14 cellular contexts compared by ENCODE assay signal in genomic region chr3:158809642-158810041, GRCh38. TPM values are rescaled to one million over a fixed set of nuclear protein-coding genes. Genes with fewer than 3 reads are reported as not detected.
DNase-seq lines count a peak whose midpoint lies in the region; ATAC-seq, FAIRE-seq and TF ChIP-seq lines count a peak whose summit lies in the region.
"Had no signal": no experiment of that assay in that cellular context is flagged by ENCODE, and none has a peak within 500 bp of the region (broad histone marks: within the 10 kb centered on the region; RNA-seq: fewer than 3 reads in every experiment).

No MANE protein-coding gene starts in this region.

- H2AFZ ChIP-seq in K562 (ENCODE audit: low read depth, low read length), result no peak overlapping the region
- H2AFZ ChIP-seq: parathyroid adenoma had no signal

- no peak overlapping the region for H3K4me3 ChIP-seq in K562

- no peak for TF ChIP-seq EP300 in K562 (IDR thresholded peaks at IDR 0.05; ENCODE audit: low read length)

- H3K4me1 Mint-ChIP-seq in activated CD4-positive, alpha-beta T cell treated with anti-CD3 and anti-CD28 coated beads for 36 hours, result peaks cover 11% of the 10 kb centered on the region

- intact Hi-C loops in activated CD4-positive, alpha-beta T cell treated with anti-CD3 and anti-CD28 coated beads for 36 hours (cut with DNase I, micrococcal nuclease), result loop anchor here in 1 of 2 experiments (10.0 kb wide), 2 partner anchors 1755 to 1945 kb away; partner anchors contain the start of genes KPNA4 and PPM1L
- intact Hi-C loops in K562 (cut with micrococcal nuclease), result no loop called here

- no peak overlapping the region for H3K27ac ChIP-seq in K562 (ENCODE audit: extremely low read depth, low read depth, low read length)
- H3K27ac ChIP-seq: 22Rv1, parathyroid adenoma had no signal

- no peak overlapping the region for H3K27ac Mint-ChIP-seq in activated CD4-positive, alpha-beta T cell treated with anti-CD3 and anti-CD28 coated beads for 36 hours

- H3K9me3 Mint-ChIP-seq in activated CD4-positive, alpha-beta T cell treated with anti-CD3 and anti-CD28 coated beads for 36 hours (ENCODE audit: low read depth), result no peaks in the 10 kb centered on the region

- H3K79me2 ChIP-seq in K562 (ENCODE audit: control insufficient read depth, insufficient read depth, low read length), result no peaks in the 10 kb centered on the region
- H3K79me2 ChIP-seq: parathyroid adenoma had no signal

- TF ChIP-seq CTCF in K562 (IDR thresholded peaks at IDR 0.05 in 2 of 3, conservative IDR thresholded peaks at IDR 0.05 in 1 of 3; ENCODE audit: insufficient read depth in 2 of 3, low read depth in 1 of 3, low read length in 3 of 3), result no peak

- ATAC-seq in activated CD4-positive, alpha-beta T cell treated with anti-CD3 and anti-CD28 coated beads for 36 hours, result peak; percentile 82
- ATAC-seq in K562 (no peak), HG03139 (IDR thresholded peaks at IDR 0.05; ENCODE audit: unreplicated experiment) (no peak)

- peaks cover 55% of the 10 kb centered on the region for H3K36me3 ChIP-seq in K562 (ENCODE audit: control insufficient read depth, insufficient read depth, low read length)

- H3K27me3 Mint-ChIP-seq in activated CD4-positive, alpha-beta T cell treated with anti-CD3 and anti-CD28 coated beads for 36 hours, result no peaks in the 10 kb centered on the region

- no peaks in the 10 kb centered on the region for H3K9me1 ChIP-seq in K562 (ENCODE audit: control insufficient read depth, insufficient read depth, low read length)

- no peak overlapping the region for H3K9ac ChIP-seq in K562 (ENCODE audit: insufficient read depth in 1 of 2, low read depth in 2 of 2, low read length in 2 of 2)
- H3K9ac ChIP-seq: parathyroid adenoma had no signal

- FAIRE-seq in K562 (lab: Jason Lieb, UNC), result no peak

- POLR2A ChIA-PET in activated CD4-positive, alpha-beta T cell treated with anti-CD3 and anti-CD28 coated beads for 36 hours (lab: Charles Lee), result no interaction called here
- POLR2A ChIA-PET in K562 (lab: Yijun Ruan, JAX), result interaction anchor here (0.6 kb wide), 1 partner anchor 1099 kb away, joined by 3 read pairs; no protein-coding TSS in a partner anchor

- no peak for TF ChIP-seq POLR2A in K562 (conservative IDR thresholded peaks at IDR 0.05)

- WGBS in K562 (ENCODE audit: insufficient coverage, low coverage, missing lambda C conversion rate), result 93% methylated on average over 4 of the region's 4 CpGs

- no peaks in the 10 kb centered on the region for H4K20me1 ChIP-seq in K562 (replicated peaks; ENCODE audit: control insufficient read depth, insufficient read depth, low read length)

- H3K4me3 Mint-ChIP-seq in activated CD4-positive, alpha-beta T cell treated with anti-CD3 and anti-CD28 coated beads for 36 hours, result no peak overlapping the region

- no TSS peak for BruUV-seq in K562 (replicated peaks; lab: Mats Ljungman, UMichigan)

- CTCF ChIA-PET in activated CD4-positive, alpha-beta T cell treated with anti-CD3 and anti-CD28 coated beads for 36 hours (lab: Charles Lee), result interaction anchor here (0.8 to 2.8 kb wide), 7 partner anchors 8 to 149 kb away, joined by 3 to 8 read pairs (median 3); partner anchors contain the start of gene MFSD1
- CTCF ChIA-PET in K562 (lab: Yijun Ruan, JAX; ENCODE audit: low intra/inter-chr PET ratio), result no interaction called here

- in situ Hi-C loops in K562 (cut with MboI), result no loop called here

- H3K9me3 ChIP-seq in K562 (replicated peaks; ENCODE audit: control insufficient read depth, insufficient read depth, low read depth, low read length), result no peaks in the 10 kb centered on the region

- H3K4me1 ChIP-seq in K562 (replicated peaks in 1 of 2; ENCODE audit: control insufficient read depth in 2 of 2, insufficient read depth in 2 of 2, low read length in 2 of 2), result no peaks in the 10 kb centered on the region; a peak in 1 of 5 replicates
- H3K4me1 ChIP-seq: parathyroid adenoma had no signal

- DNase-seq in activated CD4-positive, alpha-beta T cell treated with anti-CD3 and anti-CD28 coated beads for 36 hours, result peak; percentile 6
- no peak for DNase-seq in activated CD4-positive, alpha-beta T cell treated with anti-CD3 and anti-CD28 coated beads for 48 hours
- DNase-seq in NOMO-1 treated with dmso at 0.1 percent for 144 hours (lab: John Stamatoyannopoulos, UW; ENCODE audit: unreplicated experiment) (peak; percentile 80), K562 (ENCODE audit: extremely low read depth in 1 of 4, low spot score in 3 of 4) (no peak), pons (ENCODE audit: low spot score) (peak; percentile 57), hippocampal formation (lab: John Stamatoyannopoulos, UW) (no peak), activated gamma-delta T cell treated with Interleukin-2 at 50 U/mL for 16 hours (no peak)
- DNase-seq: EL, kidney glomerular epithelial cell, NCI-H748 treated with DMSO at 0.1 percent for 48 hours, trophoblast cell had no signal

- TF ChIP-seq RAD21 in K562 (CRISPR knock-in tag; conservative IDR thresholded peaks at IDR 0.05 in 1 of 2, IDR thresholded peaks at IDR 0.05 in 1 of 2), result no peak

- H3K4me2 ChIP-seq in K562 (ENCODE audit: insufficient read depth, low read length), result no peak overlapping the region

- peaks cover 35% of the 10 kb centered on the region for H3K36me3 Mint-ChIP-seq in activated CD4-positive, alpha-beta T cell treated with anti-CD3 and anti-CD28 coated beads for 36 hours (ENCODE audit: low read depth)

- H3K27me3 ChIP-seq in K562 (ENCODE audit: control insufficient read depth in 2 of 2, insufficient read depth in 2 of 2, low read length in 2 of 2), result no peaks in the 10 kb centered on the region

TF ChIP-seq in K562, 482 proteins besides CTCF, POLR2A, EP300 and RAD21:
- TF ChIP-seq ZBTB43 (CRISPR knock-in tag; IDR thresholded peaks at IDR 0.05), result no peak
- TF ChIP-seq ZNF143 (CRISPR knock-in tag; IDR thresholded peaks at IDR 0.05), result no peak
- peak; percentile 14; the same call in 1 of the 2 replicates for TF ChIP-seq TCF3 (CRISPR knock-in tag; IDR thresholded peaks at IDR 0.05)

RNA-seq across cellular contexts. Expression of gene MFSD1, which starts 7.8 kb away (rescaled TPM):
- 10 to 100 TPM in 1 of 2 experiments, 1 to 10 TPM in 1; 6.9 to 13.1 TPM for total RNA-seq in activated CD4-positive, alpha-beta T cell treated with anti-CD3 and anti-CD28 coated beads for 36 hours
- total RNA-seq in K562 (2011; cell fraction: chromatin; rRNA removed; ENCODE audit: low replicate concordance), result 33.7 and 51.7 TPM in 2 replicates
- total RNA-seq in K562 (2011; cell fraction: nucleolus; rRNA removed), result 32.1 and 34.5 TPM in 2 replicates
- total RNA-seq in K562 (2011; cell fraction: nucleoplasm; rRNA removed), result 42.4 and 60.5 TPM in 2 replicates
- total RNA-seq in K562 (2014; rRNA removed) (25.6 and 26.4 TPM in 2 replicates), K562 (2014; rRNA removed; fragmentation: Illumina TruSeq; extraction: Trizol) (40.3 and 47.2 TPM in 2 replicates), K562 (2015; rRNA removed; fragmentation: Illumina TruSeq; extraction: Trizol) (39.0 and 43.9 TPM in 2 replicates), K562 (2021) (28.6 and 31.2 TPM in 2 replicates)
- polyA plus RNA-seq in K562 (2011; rRNA removed) (35.5 and 49.5 TPM in 2 replicates), K562 (2014; fragmentation: Illumina TruSeq; extraction: Trizol) (27.5 and 28.4 TPM in 2 replicates), K562 (2014; fragmentation: Nextera tagmentation; extraction: Ambion mirVana) (10 to 100 TPM in 1 of 2 experiments, 1 to 10 TPM in 1; 8.7 to 11.4 TPM), K562 (2014; rRNA removed) (31.3 and 33.4 TPM in 2 replicates)
- 26.6 and 51.5 TPM in 2 replicates for polyA plus RNA-seq in K562 (2011; cell fraction: cytosol; rRNA removed)
- 22.9 and 31.5 TPM in 2 replicates for polyA plus RNA-seq in K562 (2011; cell fraction: nucleus; rRNA removed)
- 21.6 and 28.0 TPM in 2 replicates for polyA plus RNA-seq in K562 (2012)
- 52.2 and 58.3 TPM in 2 replicates for polyA minus RNA-seq in K562 (2011; rRNA and poly(A)+ RNA removed)
- 19.7 and 24.4 TPM in 2 replicates for polyA minus RNA-seq in K562 (2011; cell fraction: cytosol; rRNA and poly(A)+ RNA removed)
- polyA minus RNA-seq in K562 (2011; cell fraction: nucleus; rRNA and poly(A)+ RNA removed), result 21.7 and 30.3 TPM in 2 replicates

Comparison
In these comparisons a context has a peak if more than half of its experiments do, and no peak if none do; other contexts are left out.
1. DNase-seq: peak in activated CD4-positive, alpha-beta T cell treated with anti-CD3 and anti-CD28 coated beads for 36 hours (single experiment), NOMO-1 treated with dmso at 0.1 percent for 144 hours (single experiment) and pons (single experiment); none in activated CD4-positive, alpha-beta T cell treated with anti-CD3 and anti-CD28 coated beads for 48 hours (single experiment), K562 (0 of 4), hippocampal formation (0 of 2) and activated gamma-delta T cell treated with Interleukin-2 at 50 U/mL for 16 hours (single experiment).